8 cellular contexts compared by ENCODE assay signal in the genomic region with DNA sequence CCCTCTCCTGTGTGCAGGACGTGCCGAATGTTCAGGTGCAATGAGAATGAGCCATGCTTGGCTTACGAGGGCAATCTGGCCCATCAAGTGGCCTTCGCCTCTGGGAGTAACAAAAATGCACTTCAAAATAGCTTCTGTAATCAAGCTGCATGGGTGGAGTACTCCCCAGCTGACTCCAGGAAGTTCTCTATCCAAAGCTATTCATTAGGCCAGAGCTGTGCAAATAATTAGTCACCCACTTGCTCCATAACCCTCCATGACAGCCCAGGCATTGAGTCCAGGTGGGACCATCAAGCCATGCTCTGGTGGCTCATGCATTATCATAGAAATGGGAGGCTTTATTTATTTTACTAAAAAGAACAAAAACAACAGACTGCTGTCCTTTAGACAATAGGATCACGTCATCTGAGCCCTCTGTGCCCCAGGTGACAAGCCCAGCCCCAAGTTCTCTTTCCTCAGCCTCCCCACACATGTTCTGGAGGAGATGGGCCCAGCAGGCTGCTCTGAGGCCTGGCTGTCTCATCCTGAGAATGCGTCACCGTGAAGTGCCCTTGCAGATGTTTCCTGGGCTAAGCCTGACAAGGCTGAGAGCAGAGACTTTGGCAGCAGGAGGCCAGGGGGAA.
DNase-seq lines count a peak whose midpoint lies in the region; ATAC-seq and TF ChIP-seq lines count a peak whose summit lies in the region.

No MANE protein-coding gene starts in this region.

- peaks cover 6% of the 10 kb centered on the region for H3K4me1 ChIP-seq in cardiac muscle cell (ENCODE audit: low read depth)

- no peaks in the 10 kb centered on the region for H3K27me3 Mint-ChIP-seq in activated CD8-positive, alpha-beta T cell treated with anti-CD3 and anti-CD28 coated beads, Interleukin-2, amount 10 ng/mL, durations not matched to agents 7 days and 5 days (ENCODE audit: low read depth)
- no peaks in the 10 kb centered on the region for H3K27me3 Mint-ChIP-seq in nephron progenitor cell (ENCODE audit: low read depth, poor library complexity)

- TF ChIP-seq CTCF in GM13977 (IDR thresholded peaks at IDR 0.05; ENCODE audit: extremely low read depth, insufficient read depth, missing control alignments) (no peak), cardiac muscle cell (IDR thresholded peaks at IDR 0.05; ENCODE audit: low read depth, low read length) (no peak), nephron progenitor cell (IDR thresholded peaks at IDR 0.05) (no peak)

- DNase-seq in GM13977 (ENCODE audit: low spot score) (peak; percentile 59), NCI-H2029 treated with DMSO at 0.1 percent for 48 hours (lab: John Stamatoyannopoulos, UW) (peak; percentile 99), cardiac muscle cell (ENCODE audit: low read depth in 1 of 2, low spot score in 1 of 2) (peak; percentile 57 to 65), C1 segment of cervical spinal cord (lab: John Stamatoyannopoulos, UW) (no peak), nephron progenitor cell (no peak)
- peak; percentile 61 for DNase-seq in activated CD8-positive, alpha-beta T cell treated with anti-CD3 and anti-CD28 coated beads, Interleukin-2, amount 10 ng/mL, durations not matched to agents 7 days and 5 days
- peak; percentile 55 for DNase-seq in stimulated activated CD4-positive, alpha-beta T cell treated with anti-CD3 and anti-CD28 coated beads, Interleukin-4, amount 100 ng/mL, for 1 hour

- no peaks in the 10 kb centered on the region for H3K36me3 ChIP-seq in cardiac muscle cell

- peaks cover 20% of the 10 kb centered on the region for H3K36me3 Mint-ChIP-seq in activated CD8-positive, alpha-beta T cell treated with anti-CD3 and anti-CD28 coated beads, Interleukin-2, amount 10 ng/mL, durations not matched to agents 7 days and 5 days (ENCODE audit: low read depth)
- no peaks in the 10 kb centered on the region for H3K36me3 Mint-ChIP-seq in nephron progenitor cell (ENCODE audit: low read depth)

- no peak overlapping the region for H3K4me3 ChIP-seq in cardiac muscle cell

- no peaks in the 10 kb centered on the region for H3K9me3 Mint-ChIP-seq in activated CD8-positive, alpha-beta T cell treated with anti-CD3 and anti-CD28 coated beads, Interleukin-2, amount 10 ng/mL, durations not matched to agents 7 days and 5 days (ENCODE audit: insufficient read depth)
- H3K9me3 Mint-ChIP-seq in nephron progenitor cell, result no peaks in the 10 kb centered on the region

- H3K27me3 ChIP-seq in cardiac muscle cell, result no peaks in the 10 kb centered on the region

- H3K4me3 Mint-ChIP-seq in activated CD8-positive, alpha-beta T cell treated with anti-CD3 and anti-CD28 coated beads, Interleukin-2, amount 10 ng/mL, durations not matched to agents 7 days and 5 days, result peak overlapping the region; percentile 7
- H3K4me3 Mint-ChIP-seq in nephron progenitor cell, result no peak overlapping the region

- peak overlapping the region; percentile 96 for H3K27ac Mint-ChIP-seq in activated CD8-positive, alpha-beta T cell treated with anti-CD3 and anti-CD28 coated beads, Interleukin-2, amount 10 ng/mL, durations not matched to agents 7 days and 5 days
- H3K27ac Mint-ChIP-seq in nephron progenitor cell, result no peak overlapping the region

- CTCF ChIA-PET in activated CD8-positive, alpha-beta T cell treated with anti-CD3 and anti-CD28 coated beads, Interleukin-2, amount 10 ng/mL, durations not matched to agents 7 days and 5 days (lab: Charles Lee), result interaction anchor here (0.6 to 2.2 kb wide), 12 partner anchors 14 to 289 kb away, joined by 3 to 18 read pairs (median 3); no protein-coding TSS in a partner anchor

- H3K9me3 ChIP-seq in cardiac muscle cell (ENCODE audit: low read depth), result no peaks in the 10 kb centered on the region

- POLR2A ChIA-PET in activated CD8-positive, alpha-beta T cell treated with anti-CD3 and anti-CD28 coated beads, Interleukin-2, amount 10 ng/mL, durations not matched to agents 7 days and 5 days (lab: Charles Lee), result interaction anchor here (0.7 to 3.5 kb wide), 12 partner anchors 9 to 181 kb away, joined by 3 to 18 read pairs (median 3); no protein-coding TSS in a partner anchor

- ATAC-seq in HG02678 (IDR thresholded peaks at IDR 0.05; ENCODE audit: unreplicated experiment), result peak; percentile 94
- peak; percentile 62 for ATAC-seq in activated CD8-positive, alpha-beta T cell treated with anti-CD3 and anti-CD28 coated beads, Interleukin-2, amount 10 ng/mL, durations not matched to agents 7 days and 5 days

- H3K27ac ChIP-seq in cardiac muscle cell, result no peak overlapping the region

- peaks cover 70% of the 10 kb centered on the region for H3K4me1 Mint-ChIP-seq in activated CD8-positive, alpha-beta T cell treated with anti-CD3 and anti-CD28 coated beads, Interleukin-2, amount 10 ng/mL, durations not matched to agents 7 days and 5 days (ENCODE audit: low read depth)
- peaks cover 23% of the 10 kb centered on the region for H3K4me1 Mint-ChIP-seq in nephron progenitor cell

- in situ Hi-C loops in GM13977 (cut with MboI; ENCODE audit: low pct_unique_long_range_greater_than_20kb, low sequenced_read_pairs, unreplicated experiment), result no loop called here

Comparison
In these comparisons a context has a peak if more than half of its experiments do, and no peak if none do; other contexts are left out.
1. DNase-seq: peak in GM13977 (single experiment), NCI-H2029 treated with DMSO at 0.1 percent for 48 hours (single experiment), activated CD8-positive, alpha-beta T cell treated with anti-CD3 and anti-CD28 coated beads, Interleukin-2, amount 10 ng/mL, durations not matched to agents 7 days and 5 days (single experiment), cardiac muscle cell (2 of 2) and stimulated activated CD4-positive, alpha-beta T cell treated with anti-CD3 and anti-CD28 coated beads, Interleukin-4, amount 100 ng/mL, for 1 hour (single experiment); none in C1 segment of cervical spinal cord (0 of 14) and nephron progenitor cell (single experiment).